ENCODE assay signal across 12 cellular contexts in genomic region chr11:126968915-126969314, GRCh38. TPM values are rescaled to one million over a fixed set of nuclear protein-coding genes. Genes with fewer than 3 reads are reported as not detected.
A peak's percentile ranks its signal among the peaks of the same experiment; 100 is the strongest.
DNase-seq lines count a peak whose midpoint lies in the region; ATAC-seq and TF ChIP-seq lines count a peak whose summit lies in the region.
"Had no signal": no experiment of that assay in that cellular context is flagged by ENCODE, and none has a peak within 500 bp of the region (broad histone marks: within the 10 kb centered on the region; RNA-seq: fewer than 3 reads in every experiment).

No MANE protein-coding gene starts in this region.

- H3K27ac ChIP-seq in psoas muscle: no peak overlapping the region
- H3K27ac ChIP-seq: RWPE1 had no signal

- H3K36me3 Mint-ChIP-seq in activated T-helper 2 cell treated with anti-CD3 and anti-CD28 coated beads, Interferon-gamma antibody, Interleukin-2, Interleukin-4, amounts not matched to agents 10 μg/mL and 5 μg/mL and 100 μg/mL, durations not matched to agents 14 hours and 24 hours and 36 hours (ENCODE audit: low read depth): no peaks in the 10 kb centered on the region

- H3K4me1 ChIP-seq in psoas muscle: no peaks in the 10 kb centered on the region

- DNase-seq in stimulated activated CD4-positive, alpha-beta T cell treated with anti-CD3 and anti-CD28 coated beads, Interleukin-1b, Interleukin-23, amount 100 ng/mL, for 48 hours: peak; percentile 7
- DNase-seq in stimulated activated CD4-positive, alpha-beta T cell treated with anti-CD3 and anti-CD28 coated beads, Interleukin-2, amount 100 ng/mL, for 48 hours: no peak
- DNase-seq in NCI-H526 (lab: John Stamatoyannopoulos, UW) (peak; percentile 35 to 79), head of caudate nucleus (peak in 40 of 42 donors; percentile 46 to 90 (median 71)), psoas muscle (no peak), Kasumi-1 (lab: John Stamatoyannopoulos, UW) (no peak), occipital lobe (lab: John Stamatoyannopoulos, UW) (no peak)
- no peak for DNase-seq in activated T-helper 2 cell treated with anti-CD3 and anti-CD28 coated beads, Interferon-gamma antibody, Interleukin-2, Interleukin-4, amounts not matched to agents 10 μg/mL and 5 μg/mL and 100 μg/mL, durations not matched to agents 14 hours and 24 hours and 36 hours (ENCODE audit: low spot score)
- DNase-seq: activated CD8-positive, alpha-beta memory T cell treated with anti-CD3 and anti-CD28 coated beads, Interleukin-2, amount 50 U/mL, for 4 hours; dermis blood vessel endothelial cell; NCI-H345 had no signal

- no peaks in the 10 kb centered on the region for H3K9me3 ChIP-seq in psoas muscle

- 39 to 46% (median 41%) methylated on average over 14 of the region's 14 CpGs for WGBS in psoas muscle, 3 donors

- H3K27me3 ChIP-seq in psoas muscle (ENCODE audit: insufficient read depth in 3 of 3, low read length in 2 of 3): peaks cover 0 to 20% (median 5%) of the 10 kb centered on the region in 3 donors

- peaks cover 2% of the 10 kb centered on the region for H3K4me1 Mint-ChIP-seq in activated T-helper 2 cell treated with anti-CD3 and anti-CD28 coated beads, Interferon-gamma antibody, Interleukin-2, Interleukin-4, amounts not matched to agents 10 μg/mL and 5 μg/mL and 100 μg/mL, durations not matched to agents 14 hours and 24 hours and 36 hours (ENCODE audit: low read depth)

- TF ChIP-seq CTCF in psoas muscle (IDR thresholded peaks at IDR 0.05): no peak

- ATAC-seq in psoas muscle: no peak

- H3K9me3 Mint-ChIP-seq in activated T-helper 2 cell treated with anti-CD3 and anti-CD28 coated beads, Interferon-gamma antibody, Interleukin-2, Interleukin-4, amounts not matched to agents 10 μg/mL and 5 μg/mL and 100 μg/mL, durations not matched to agents 14 hours and 24 hours and 36 hours: no peaks in the 10 kb centered on the region

- H3K36me3 ChIP-seq in psoas muscle (ENCODE audit: insufficient read depth in 1 of 2, low read depth in 1 of 2): no peaks in the 10 kb centered on the region

- H3K27me3 Mint-ChIP-seq in activated T-helper 2 cell treated with anti-CD3 and anti-CD28 coated beads, Interferon-gamma antibody, Interleukin-2, Interleukin-4, amounts not matched to agents 10 μg/mL and 5 μg/mL and 100 μg/mL, durations not matched to agents 14 hours and 24 hours and 36 hours (ENCODE audit: low read depth): peaks cover 29% of the 10 kb centered on the region

- H3K4me3 Mint-ChIP-seq in activated T-helper 2 cell treated with anti-CD3 and anti-CD28 coated beads, Interferon-gamma antibody, Interleukin-2, Interleukin-4, amounts not matched to agents 10 μg/mL and 5 μg/mL and 100 μg/mL, durations not matched to agents 14 hours and 24 hours and 36 hours (ENCODE audit: low read depth): no peak overlapping the region

- no peak overlapping the region for H3K27ac Mint-ChIP-seq in activated T-helper 2 cell treated with anti-CD3 and anti-CD28 coated beads, Interferon-gamma antibody, Interleukin-2, Interleukin-4, amounts not matched to agents 10 μg/mL and 5 μg/mL and 100 μg/mL, durations not matched to agents 14 hours and 24 hours and 36 hours

- intact Hi-C loops in head of caudate nucleus (cut with DNase I): no loop called here
- intact Hi-C loops in activated T-helper 2 cell treated with anti-CD3 and anti-CD28 coated beads, Interferon-gamma antibody, Interleukin-2, Interleukin-4, amounts not matched to agents 10 μg/mL and 5 μg/mL and 100 μg/mL, durations not matched to agents 14 hours and 24 hours and 36 hours (cut with micrococcal nuclease): no loop called here
- intact Hi-C loops in psoas muscle (cut with DNase I): no loop called here

- no peak overlapping the region for H3K4me3 ChIP-seq in psoas muscle

RNA-seq across cellular contexts. Expression of gene KIRREL3, which starts 31.7 kb away (rescaled TPM):
- total RNA-seq in activated T-helper 2 cell treated with anti-CD3 and anti-CD28 coated beads, Interferon-gamma antibody, Interleukin-2, Interleukin-4, amounts not matched to agents 10 μg/mL and 5 μg/mL and 100 μg/mL, durations not matched to agents 14 hours and 24 hours and 36 hours: not detected in 2 replicates
- total RNA-seq in psoas muscle (not detected), occipital lobe (29.3 TPM)
- polyA plus RNA-seq in psoas muscle: under 1 TPM in 1 of 3 donors, not detected in 2; 0.04 TPM
- total RNA-seq: dermis blood vessel endothelial cell had no signal

Comparison
In these comparisons a context has a peak if more than half of its experiments do, and no peak if none do; other contexts are left out.
1. DNase-seq: peak in stimulated activated CD4-positive, alpha-beta T cell treated with anti-CD3 and anti-CD28 coated beads, Interleukin-1b, Interleukin-23, amount 100 ng/mL, for 48 hours (single experiment), NCI-H526 (2 of 2) and head of caudate nucleus (40 of 42); none in stimulated activated CD4-positive, alpha-beta T cell treated with anti-CD3 and anti-CD28 coated beads, Interleukin-2, amount 100 ng/mL, for 48 hours (0 of 2), activated T-helper 2 cell treated with anti-CD3 and anti-CD28 coated beads, Interferon-gamma antibody, Interleukin-2, Interleukin-4, amounts not matched to agents 10 μg/mL and 5 μg/mL and 100 μg/mL, durations not matched to agents 14 hours and 24 hours and 36 hours (single experiment), psoas muscle (0 of 2), Kasumi-1 (0 of 2) and occipital lobe (single experiment).
2. RNA of gene KIRREL3, which starts 31.7 kb away (total RNA-seq): 29.3 TPM in occipital lobe (single experiment); not detected in activated T-helper 2 cell treated with anti-CD3 and anti-CD28 coated beads, Interferon-gamma antibody, Interleukin-2, Interleukin-4, amounts not matched to agents 10 μg/mL and 5 μg/mL and 100 μg/mL, durations not matched to agents 14 hours and 24 hours and 36 hours and not detected in psoas muscle; every median in the first group is over 10 times any median in the second.